Comparison of ENCODE assay signal across 4 cellular contexts in the genomic region with DNA sequence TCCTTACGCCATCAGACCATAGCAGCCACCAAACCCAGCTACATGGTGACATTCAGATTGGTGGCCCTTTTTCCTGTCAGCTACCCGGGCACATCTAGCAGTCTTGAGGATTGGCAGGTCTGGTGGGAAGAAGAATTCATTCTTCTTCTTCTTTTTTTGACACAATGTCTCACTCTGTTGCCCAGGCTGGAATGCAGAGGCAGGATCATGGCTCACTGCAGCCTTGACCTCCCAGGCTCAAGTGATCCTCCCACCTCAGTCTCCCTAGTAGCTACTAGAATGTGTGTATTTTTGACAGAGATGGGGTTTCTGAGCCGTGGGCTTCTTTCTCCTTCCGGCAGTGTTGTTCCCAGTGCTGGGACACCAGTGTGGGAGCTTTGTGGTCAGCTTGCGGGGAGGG.
A peak's percentile ranks its signal among the peaks of the same experiment; 100 is the strongest.
TF ChIP-seq lines count a peak whose summit lies in the region.

No MANE protein-coding gene starts in this region.

TF ChIP-seq in SK-N-SH, 30 proteins besides CTCF, POLR2A, EP300 and RAD21:
- TF ChIP-seq RFX5 (IDR thresholded peaks at IDR 0.05; ENCODE audit: low read length) = no peak
TF ChIP-seq in SK-N-SH: peak in this region for 0.

TF ChIP-seq in SK-N-SH treated with all-trans-retinoic acid at 6 μM for 48 hours, 23 proteins besides CTCF, POLR2A, EP300 and RAD21:
- TF ChIP-seq GLIS3 (CRISPR knock-in tag; IDR thresholded peaks at IDR 0.05) (no peak), ARNTL (CRISPR knock-in tag; IDR thresholded peaks at IDR 0.05; ENCODE audit: borderline replicate concordance, low read depth) (no peak), ZFP3 (CRISPR knock-in tag; IDR thresholded peaks at IDR 0.05) (no peak), CSRNP3 (CRISPR knock-in tag; IDR thresholded peaks at IDR 0.05) (no peak), ZFP30 (CRISPR knock-in tag; IDR thresholded peaks at IDR 0.05) (no peak), PPARA (CRISPR knock-in tag; IDR thresholded peaks at IDR 0.05; ENCODE audit: borderline replicate concordance) (no peak), ISL1 (CRISPR knock-in tag; IDR thresholded peaks at IDR 0.05) (no peak), TOX (CRISPR knock-in tag; IDR thresholded peaks at IDR 0.05; ENCODE audit: borderline replicate concordance) (no peak), RARB (CRISPR knock-in tag; IDR thresholded peaks at IDR 0.05) (no peak), OSR1 (CRISPR knock-in tag; IDR thresholded peaks at IDR 0.05) (no peak), ZC3H10 (CRISPR knock-in tag; IDR thresholded peaks at IDR 0.05) (no peak)
- TF ChIP-seq, protein P1, sequence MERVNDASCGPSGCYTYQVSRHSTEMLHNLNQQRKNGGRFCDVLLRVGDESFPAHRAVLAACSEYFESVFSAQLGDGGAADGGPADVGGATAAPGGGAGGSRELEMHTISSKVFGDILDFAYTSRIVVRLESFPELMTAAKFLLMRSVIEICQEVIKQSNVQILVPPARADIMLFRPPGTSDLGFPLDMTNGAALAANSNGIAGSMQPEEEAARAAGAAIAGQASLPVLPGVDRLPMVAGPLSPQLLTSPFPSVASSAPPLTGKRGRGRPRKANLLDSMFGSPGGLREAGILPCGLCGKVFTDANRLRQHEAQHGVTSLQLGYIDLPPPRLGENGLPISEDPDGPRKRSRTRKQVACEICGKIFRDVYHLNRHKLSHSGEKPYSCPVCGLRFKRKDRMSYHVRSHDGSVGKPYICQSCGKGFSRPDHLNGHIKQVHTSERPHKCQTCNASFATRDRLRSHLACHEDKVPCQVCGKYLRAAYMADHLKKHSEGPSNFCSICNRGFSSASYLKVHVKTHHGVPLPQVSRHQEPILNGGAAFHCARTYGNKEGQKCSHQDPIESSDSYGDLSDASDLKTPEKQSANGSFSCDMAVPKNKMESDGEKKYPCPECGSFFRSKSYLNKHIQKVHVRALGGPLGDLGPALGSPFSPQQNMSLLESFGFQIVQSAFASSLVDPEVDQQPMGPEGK (CRISPR knock-in tag; IDR thresholded peaks at IDR 0.05; ENCODE audit: borderline replicate concordance) = no peak
TF ChIP-seq in SK-N-SH treated with all-trans-retinoic acid at 6 μM for 48 hours: peak in this region for 0.

TF ChIP-seq in K562, 482 proteins besides CTCF, POLR2A, EP300 and RAD21:
- TF ChIP-seq RBFOX2 (IDR thresholded peaks at IDR 0.05; ENCODE audit: low read depth, low read length) (0 out of 2 replicates have a peak, but pooled peaks have one; percentile 11), SRSF7 (optimal IDR thresholded peaks at IDR 0.05; ENCODE audit: low read depth, low read length) (no peak), THRAP3 (IDR thresholded peaks at IDR 0.05; ENCODE audit: borderline replicate concordance) (no peak)

TF ChIP-seq in GM12891, 5 proteins besides CTCF, POLR2A, EP300 and RAD21:
- no peak for TF ChIP-seq POU2F2 (IDR thresholded peaks at IDR 0.05; ENCODE audit: low read depth, low read length)
